In the genomic region with DNA sequence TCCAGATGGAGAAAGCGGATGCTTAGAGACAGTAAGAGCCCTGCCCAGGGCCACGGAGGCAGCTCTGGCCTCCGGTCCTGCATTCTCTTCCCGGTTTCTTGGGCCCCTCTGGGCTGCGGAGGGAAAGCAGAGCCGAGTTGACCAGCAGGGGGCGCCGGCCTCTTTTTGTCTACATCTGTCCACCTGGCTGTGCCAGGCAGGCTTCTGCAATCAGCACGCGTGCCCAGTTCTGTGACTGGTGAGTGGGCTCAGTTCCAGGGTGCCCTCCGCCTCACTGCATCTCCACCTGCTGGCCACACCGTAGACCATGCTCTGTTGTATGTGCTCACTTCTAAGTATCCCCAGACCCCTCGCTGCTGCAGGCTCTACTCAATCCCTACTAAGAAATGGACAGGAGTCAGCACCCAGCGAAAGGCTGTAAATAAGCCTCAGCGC, we compare ENCODE assay signal across 8 cellular contexts. TPM values are rescaled to one million over a fixed set of nuclear protein-coding genes. Genes with fewer than 3 reads are reported as not detected.
A peak's percentile ranks its signal among the peaks of the same experiment; 100 is the strongest.
DNase-seq lines count a peak whose midpoint lies in the region; ATAC-seq and TF ChIP-seq lines count a peak whose summit lies in the region.

No MANE protein-coding gene starts in this region.

- POLR2A ChIA-PET in PC-9 (lab: Charles Lee; ENCODE audit: unreplicated experiment): no interaction called here

- no peaks in the 10 kb centered on the region for H3K36me3 ChIP-seq in KMS-11 (ENCODE audit: insufficient read depth)
- H3K36me3 ChIP-seq in PC-9 (ENCODE audit: low read depth): no peaks in the 10 kb centered on the region
- no peaks in the 10 kb centered on the region for H3K36me3 ChIP-seq in neural cell (ENCODE audit: insufficient read depth, low read length)

- H3F3A ChIP-seq in PC-9 (ENCODE audit: insufficient read depth, low read depth): no peaks in the 10 kb centered on the region
- H3F3A ChIP-seq in neural cell (ENCODE audit: insufficient read depth, low read length, poor library complexity, severe bottlenecking): no peaks in the 10 kb centered on the region

- H3K27ac ChIP-seq in KMS-11 (no peak overlapping the region), PC-9 (no peak overlapping the region), neural cell (ENCODE audit: low read length) (no peak overlapping the region)

- H3K9me3 ChIP-seq in PC-9 (ENCODE audit: insufficient read depth, low read depth) (no peaks in the 10 kb centered on the region), neural cell (ENCODE audit: low read length) (no peaks in the 10 kb centered on the region)

- H2AFZ ChIP-seq in KMS-11 (ENCODE audit: low read depth) (no peak overlapping the region), PC-9 (no peak overlapping the region), neural cell (ENCODE audit: low read depth, low read length) (no peak overlapping the region)

- peaks cover 27% of the 10 kb centered on the region for H3K27me3 Mint-ChIP-seq in activated T-cell treated with anti-CD3 and anti-CD28 coated beads, Interleukin-2, amount 50 U/mL, for 72 hours (ENCODE audit: low read depth)
- peaks cover 18% of the 10 kb centered on the region for H3K27me3 Mint-ChIP-seq in stimulated activated naive CD8-positive, alpha-beta T cell treated with anti-CD3 and anti-CD28 coated beads, Interleukin-15, amount 100 ng/mL, for 72 hours

- CTCF ChIA-PET in PC-9 (lab: Charles Lee): interaction anchor here (0.6 kb wide), 1 partner anchor 736 kb away, joined by 6 read pairs; no protein-coding TSS in a partner anchor

- no peak for TF ChIP-seq EP300 in neural cell (conservative IDR thresholded peaks at IDR 0.05; ENCODE audit: poor library complexity, severe bottlenecking)

- H3K9ac ChIP-seq in KMS-11 (no peak overlapping the region), neural cell (ENCODE audit: low read length) (no peak overlapping the region)

- H3K4me1 ChIP-seq in KMS-11 (ENCODE audit: low read depth, poor library complexity, severe bottlenecking) (no peaks in the 10 kb centered on the region), PC-9 (replicated peaks; ENCODE audit: insufficient read depth) (no peaks in the 10 kb centered on the region)

- H3K4me2 ChIP-seq in KMS-11 (no peak overlapping the region), PC-9 (no peak overlapping the region), neural cell (ENCODE audit: low read length) (no peak overlapping the region)

- peak; percentile 84 to 89 for ATAC-seq in activated T-cell treated with anti-CD3 and anti-CD28 coated beads, Interleukin-2, amount 50 U/mL, for 72 hours (replicated peaks in 1 of 2)
- ATAC-seq in stimulated activated naive CD8-positive, alpha-beta T cell treated with anti-CD3 and anti-CD28 coated beads, Interleukin-15, amount 100 ng/mL, for 72 hours: peak; percentile 88
- ATAC-seq in GM19452 (IDR thresholded peaks at IDR 0.05; ENCODE audit: unreplicated experiment): no peak

- no peaks in the 10 kb centered on the region for H3K9me3 Mint-ChIP-seq in activated T-cell treated with anti-CD3 and anti-CD28 coated beads, Interleukin-2, amount 50 U/mL, for 72 hours
- H3K9me3 Mint-ChIP-seq in stimulated activated naive CD8-positive, alpha-beta T cell treated with anti-CD3 and anti-CD28 coated beads, Interleukin-15, amount 100 ng/mL, for 72 hours: no peaks in the 10 kb centered on the region

- no peaks in the 10 kb centered on the region for H3K4me1 Mint-ChIP-seq in activated T-cell treated with anti-CD3 and anti-CD28 coated beads, Interleukin-2, amount 50 U/mL, for 72 hours (ENCODE audit: low read depth)
- H3K4me1 Mint-ChIP-seq in stimulated activated naive CD8-positive, alpha-beta T cell treated with anti-CD3 and anti-CD28 coated beads, Interleukin-15, amount 100 ng/mL, for 72 hours: no peaks in the 10 kb centered on the region

- peak; percentile 67 for TF ChIP-seq CTCF in GM13976 (IDR thresholded peaks at IDR 0.05; ENCODE audit: borderline replicate concordance, control extremely low read depth, extremely low read depth, insufficient read depth, missing control alignments)
- peak; percentile 92 for TF ChIP-seq CTCF in KMS-11 (conservative IDR thresholded peaks at IDR 0.05; ENCODE audit: low read depth, low read length)
- TF ChIP-seq CTCF in PC-9 (conservative IDR thresholded peaks at IDR 0.05): peak; percentile 71
- TF ChIP-seq CTCF in neural cell (IDR thresholded peaks at IDR 0.05; ENCODE audit: poor library complexity, severe bottlenecking): peak; percentile 76

- no peak overlapping the region for H3K4me3 Mint-ChIP-seq in activated T-cell treated with anti-CD3 and anti-CD28 coated beads, Interleukin-2, amount 50 U/mL, for 72 hours
- H3K4me3 Mint-ChIP-seq in stimulated activated naive CD8-positive, alpha-beta T cell treated with anti-CD3 and anti-CD28 coated beads, Interleukin-15, amount 100 ng/mL, for 72 hours: no peak overlapping the region

- no peaks in the 10 kb centered on the region for H3K9me2 ChIP-seq in PC-9 (ENCODE audit: insufficient read depth)
- no peaks in the 10 kb centered on the region for H3K9me2 ChIP-seq in neural cell (ENCODE audit: insufficient read depth, low read length)

- H3K27me3 ChIP-seq in KMS-11 (ENCODE audit: insufficient read depth, low read depth) (no peaks in the 10 kb centered on the region), PC-9 (ENCODE audit: insufficient read depth, low read depth) (peaks cover 31% of the 10 kb centered on the region; the same call in 1 of the 2 replicates), neural cell (ENCODE audit: insufficient read depth, low read depth, low read length) (no peaks in the 10 kb centered on the region)

- no peaks in the 10 kb centered on the region for H4K20me1 ChIP-seq in KMS-11 (ENCODE audit: insufficient read depth)
- H4K20me1 ChIP-seq in PC-9 (ENCODE audit: insufficient read depth): no peaks in the 10 kb centered on the region
- H4K20me1 ChIP-seq in neural cell (ENCODE audit: insufficient read depth): no peaks in the 10 kb centered on the region

- H3K79me2 ChIP-seq in KMS-11 (ENCODE audit: insufficient read depth, low read depth) (no peaks in the 10 kb centered on the region), PC-9 (ENCODE audit: low read depth) (no peaks in the 10 kb centered on the region), neural cell (replicated peaks; ENCODE audit: insufficient read depth, low read length) (no peaks in the 10 kb centered on the region)

- H3K27ac Mint-ChIP-seq in activated T-cell treated with anti-CD3 and anti-CD28 coated beads, Interleukin-2, amount 50 U/mL, for 72 hours: no peak overlapping the region
- H3K27ac Mint-ChIP-seq in stimulated activated naive CD8-positive, alpha-beta T cell treated with anti-CD3 and anti-CD28 coated beads, Interleukin-15, amount 100 ng/mL, for 72 hours: no peak overlapping the region

- no peaks in the 10 kb centered on the region for H3K36me3 Mint-ChIP-seq in activated T-cell treated with anti-CD3 and anti-CD28 coated beads, Interleukin-2, amount 50 U/mL, for 72 hours (ENCODE audit: insufficient read depth in 2 of 2)

- in situ Hi-C loops in GM13976 (cut with MboI; ENCODE audit: low sequenced_read_pairs, unreplicated experiment): loop anchor here (10.0 kb wide), 1 partner anchor 389 kb away; no protein-coding TSS in a partner anchor

- H3K4me3 ChIP-seq in KMS-11 (IDR thresholded peaks at IDR 0.05; ENCODE audit: insufficient read depth, low read depth, low read length) (no peak overlapping the region), PC-9 (no peak overlapping the region), neural cell (ENCODE audit: low read length) (no peak overlapping the region)

- intact Hi-C loops in PC-9 (cut with micrococcal nuclease; ENCODE audit: unreplicated experiment): loop anchor here (1.0 kb wide), 1 partner anchor 392 kb away; no protein-coding TSS in a partner anchor

- DNase-seq in GM13976 (ENCODE audit: low spot score): peak; percentile 71
- DNase-seq in PC-9: peak in 1 of 2 experiments; percentile 49
- peak; percentile 78 to 81 for DNase-seq in activated T-cell treated with anti-CD3 and anti-CD28 coated beads, Interleukin-2, amount 50 U/mL, for 72 hours
- peak; percentile 56 for DNase-seq in fibroblast of peridontal ligament (ENCODE audit: extremely low read depth)
- peak; percentile 69 to 71 for DNase-seq in stimulated activated naive CD8-positive, alpha-beta T cell treated with anti-CD3 and anti-CD28 coated beads, Interleukin-15, amount 100 ng/mL, for 72 hours

- peak; percentile 70 for TF ChIP-seq RAD21 in neural cell (conservative IDR thresholded peaks at IDR 0.05)

- no TSS peak for BruUV-seq in PC-9 (replicated peaks; lab: Mats Ljungman, UMichigan)

TF ChIP-seq in neural cell, 6 proteins besides CTCF, POLR2A, EP300 and RAD21:
- TF ChIP-seq TAF1 (IDR thresholded peaks at IDR 0.05; ENCODE audit: low read depth) (no peak), SMC3 (conservative IDR thresholded peaks at IDR 0.05; ENCODE audit: poor library complexity) (peak; percentile 79), POLR2AphosphoS5 (IDR thresholded peaks at IDR 0.05) (no peak)

RNA-seq across cellular contexts. Expression of a gene that starts 6.7 kb away (rescaled TPM):
- total RNA-seq in PC-9 (2021): not detected in 2 replicates
- total RNA-seq in activated T-cell treated with anti-CD3 and anti-CD28 coated beads, Interleukin-2, amount 50 U/mL, for 72 hours: under 1 TPM in 1 of 2 donors, not detected in 1; 0.35 TPM
- polyA plus RNA-seq in neural cell: 9.3 and 11.0 TPM in 2 replicates
- 20.5 and 24.3 TPM in 2 replicates for polyA minus RNA-seq in neural cell
